In the genomic region with DNA sequence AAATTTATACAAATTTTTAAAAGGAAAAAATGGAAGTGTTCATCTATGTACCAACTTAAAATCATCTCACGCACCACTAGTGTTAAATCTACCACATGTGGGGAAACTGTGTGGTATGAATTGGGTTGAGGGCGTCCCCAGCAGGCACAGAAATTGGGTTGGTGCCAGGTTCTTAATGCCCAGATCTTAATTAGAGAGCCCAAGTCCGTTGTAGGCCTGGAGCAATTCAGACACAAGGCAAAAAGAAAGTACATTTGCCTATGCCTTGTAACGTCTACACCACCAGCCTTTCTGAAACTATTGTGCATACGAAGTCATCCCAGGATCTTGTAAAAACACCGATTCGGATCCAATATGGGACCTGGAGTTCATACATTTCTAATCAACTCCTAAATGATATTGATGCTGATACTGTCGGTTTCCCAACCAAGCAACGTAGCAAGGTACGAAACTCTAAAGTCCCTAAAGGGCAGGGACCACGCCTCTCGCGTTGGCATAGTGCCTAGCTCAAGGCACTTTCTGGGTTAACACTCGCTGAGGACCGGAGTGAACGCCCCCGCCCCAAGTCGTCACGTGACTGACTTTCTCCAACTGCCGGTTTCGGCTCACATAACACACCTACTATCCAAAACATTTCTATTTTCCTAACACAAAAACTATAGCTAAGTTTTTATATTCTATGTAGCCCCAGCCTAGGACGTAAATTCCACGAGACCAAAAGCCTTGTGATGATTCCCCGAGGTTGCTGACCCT, we compare ENCODE assay signal across 9 cellular contexts. TPM values are rescaled to one million over a fixed set of nuclear protein-coding genes. Genes with fewer than 3 reads are reported as not detected.
DNase-seq lines count a peak whose midpoint lies in the region; ATAC-seq and TF ChIP-seq lines count a peak whose summit lies in the region.
"Had no signal": no experiment of that assay in that cellular context is flagged by ENCODE, and none has a peak within 500 bp of the region (broad histone marks: within the 10 kb centered on the region; RNA-seq: fewer than 3 reads in every experiment).

No MANE protein-coding gene starts in this region.

- peaks cover 6% of the 10 kb centered on the region for H3K36me3 Mint-ChIP-seq in activated T-cell treated with anti-CD3 and anti-CD28 coated beads, Interleukin-2, amount 50 U/mL, for 4 hours (ENCODE audit: insufficient read depth)
- H3K36me3 Mint-ChIP-seq in naive B cell, result peaks cover 0 to under 1% of the 10 kb centered on the region in 2 donors
- H3K36me3 Mint-ChIP-seq in stimulated activated naive B cell treated with anti-CD40 and anti-IgM and Interleukin-4, amounts not matched to agents 10 μg/mL and 1 μg/mL and 100 μg/mL, for 72 hours, result peaks cover 11 to 16% of the 10 kb centered on the region in 2 donors

- no peak for TF ChIP-seq POLR2A in esophagus muscularis mucosa (IDR thresholded peaks at IDR 0.05; ENCODE audit: low read depth)

- no peaks in the 10 kb centered on the region for H3K27me3 Mint-ChIP-seq in activated T-cell treated with anti-CD3 and anti-CD28 coated beads, Interleukin-2, amount 50 U/mL, for 4 hours (ENCODE audit: low read depth)
- H3K27me3 Mint-ChIP-seq in naive B cell, result no peaks in the 10 kb centered on the region
- H3K27me3 Mint-ChIP-seq in stimulated activated naive B cell treated with anti-CD40 and anti-IgM and Interleukin-4, amounts not matched to agents 10 μg/mL and 1 μg/mL and 100 μg/mL, for 72 hours, result no peaks in the 10 kb centered on the region

- peaks cover 60% of the 10 kb centered on the region for H3K4me1 Mint-ChIP-seq in activated T-cell treated with anti-CD3 and anti-CD28 coated beads, Interleukin-2, amount 50 U/mL, for 4 hours (ENCODE audit: low read depth)
- H3K4me1 Mint-ChIP-seq in naive B cell, result peaks cover 39 to 79% (median 44%) of the 10 kb centered on the region in 3 donors
- peaks cover 21 to 46% of the 10 kb centered on the region in 2 donors for H3K4me1 Mint-ChIP-seq in stimulated activated naive B cell treated with anti-CD40 and anti-IgM and Interleukin-4, amounts not matched to agents 10 μg/mL and 1 μg/mL and 100 μg/mL, for 72 hours

- TF ChIP-seq EP300 in esophagus muscularis mucosa (IDR thresholded peaks at IDR 0.05), result peak; percentile 12

- no peak for TF ChIP-seq CTCF in C4-2B (conservative IDR thresholded peaks at IDR 0.05)
- TF ChIP-seq CTCF in OCI-LY3 (IDR thresholded peaks at IDR 0.05; ENCODE audit: low read depth, low read length), result no peak
- TF ChIP-seq CTCF in esophagus muscularis mucosa (IDR thresholded peaks at IDR 0.05), result no peak

- H3K27ac Mint-ChIP-seq in naive B cell, result peak overlapping the region; percentile 99 to 100 (median 100)
- H3K27ac Mint-ChIP-seq in stimulated activated naive B cell treated with anti-CD40 and anti-IgM and Interleukin-4, amounts not matched to agents 10 μg/mL and 1 μg/mL and 100 μg/mL, for 72 hours, result peak overlapping the region; percentile 99

- H3K4me3 ChIP-seq in OCI-LY3 (ENCODE audit: low read length), result peak overlapping the region; percentile 94
- peak overlapping the region; percentile 71 to 90 (median 80) for H3K4me3 ChIP-seq in esophagus muscularis mucosa

- H3K4me2 ChIP-seq in OCI-LY3 (ENCODE audit: low read length), result peak overlapping the region; percentile 86

- peak; percentile 68 for DNase-seq in activated T-cell treated with anti-CD3 and anti-CD28 coated beads, Interleukin-2, amount 50 U/mL, for 4 hours
- DNase-seq in esophagus muscularis mucosa (ENCODE audit: extremely low spot score) (no peak), naive B cell (peak; percentile 74)
- DNase-seq in stimulated activated naive B cell treated with anti-CD40 and anti-IgM and Interleukin-4, amounts not matched to agents 10 μg/mL and 1 μg/mL and 100 μg/mL, for 72 hours, result peak; percentile 66

- H3K4me3 Mint-ChIP-seq in activated T-cell treated with anti-CD3 and anti-CD28 coated beads, Interleukin-2, amount 50 U/mL, for 4 hours, result peak overlapping the region; percentile 99
- H3K4me3 Mint-ChIP-seq in naive B cell, result peak overlapping the region; percentile 95 to 100 (median 99)
- peak overlapping the region; percentile 96 for H3K4me3 Mint-ChIP-seq in stimulated activated naive B cell treated with anti-CD40 and anti-IgM and Interleukin-4, amounts not matched to agents 10 μg/mL and 1 μg/mL and 100 μg/mL, for 72 hours

- H3K9me3 ChIP-seq in OCI-LY3 (ENCODE audit: insufficient read depth, low read length) (no peaks in the 10 kb centered on the region), esophagus muscularis mucosa (no peaks in the 10 kb centered on the region)

- H3K36me3 ChIP-seq in OCI-LY3 (replicated peaks; ENCODE audit: low read depth, low read length) (peaks cover 4% of the 10 kb centered on the region), esophagus muscularis mucosa (peaks cover 0 to 15% (median 13%) of the 10 kb centered on the region in 4 donors)

- 3% methylated on average over 24 of the region's 24 CpGs for whole genome bisulfite sequencing in esophagus muscularis mucosa

- H3K79me2 ChIP-seq in OCI-LY3 (ENCODE audit: low read length), result peaks cover 60% of the 10 kb centered on the region

- intact Hi-C loops in esophagus muscularis mucosa (cut with DNase I), result loop anchor here (5.0 kb wide), 2 partner anchors 235 to 345 kb away; a partner anchor contains a TSS

- no peaks in the 10 kb centered on the region for H3K9me3 Mint-ChIP-seq in activated T-cell treated with anti-CD3 and anti-CD28 coated beads, Interleukin-2, amount 50 U/mL, for 4 hours
- no peaks in the 10 kb centered on the region for H3K9me3 Mint-ChIP-seq in naive B cell
- H3K9me3 Mint-ChIP-seq in stimulated activated naive B cell treated with anti-CD40 and anti-IgM and Interleukin-4, amounts not matched to agents 10 μg/mL and 1 μg/mL and 100 μg/mL, for 72 hours, result no peaks in the 10 kb centered on the region

- H3K9ac ChIP-seq in OCI-LY3 (ENCODE audit: low read length), result peak overlapping the region; percentile 88

- H2AFZ ChIP-seq in OCI-LY3 (ENCODE audit: low read depth, low read length), result peak overlapping the region; percentile 88

- peaks cover 6% of the 10 kb centered on the region for H4K20me1 ChIP-seq in OCI-LY3 (ENCODE audit: insufficient read depth, low read length)

- H3K4me1 ChIP-seq in OCI-LY3 (ENCODE audit: low read length), result peaks cover 24% of the 10 kb centered on the region
- H3K4me1 ChIP-seq in esophagus muscularis mucosa, result peaks cover 37 to 55% (median 49%) of the 10 kb centered on the region in 4 donors

- peak overlapping the region; percentile 91 for H3K27ac ChIP-seq in C4-2B
- peak overlapping the region; percentile 62 for H3K27ac ChIP-seq in OCI-LY3 (ENCODE audit: low read length)
- H3K27ac ChIP-seq in esophagus muscularis mucosa (replicated peaks in 1 of 4), result peak overlapping the region; percentile 87 to 94 (median 93)

- H3K27me3 ChIP-seq in OCI-LY3 (ENCODE audit: low read depth, low read length), result no peaks in the 10 kb centered on the region
- no peaks in the 10 kb centered on the region for H3K27me3 ChIP-seq in esophagus muscularis mucosa

- ATAC-seq in GM19372 (IDR thresholded peaks at IDR 0.05; ENCODE audit: low read depth, unreplicated experiment) (peak; percentile 34), HG03575 (IDR thresholded peaks at IDR 0.05; ENCODE audit: extremely low read depth, insufficient number of reproducible peaks, low FRiP score, unreplicated experiment) (peak; percentile 9), naive B cell (ENCODE audit: low read depth in 2 of 2) (peak; percentile 59 to 60)
- peak; percentile 56 to 58 for ATAC-seq in activated T-cell treated with anti-CD3 and anti-CD28 coated beads, Interleukin-2, amount 50 U/mL, for 4 hours
- peak; percentile 59 to 62 for ATAC-seq in stimulated activated naive B cell treated with anti-CD40 and anti-IgM and Interleukin-4, amounts not matched to agents 10 μg/mL and 1 μg/mL and 100 μg/mL, for 72 hours (replicated peaks)

RNA-seq across cellular contexts. Expression of a gene that starts 0.9 kb away (rescaled TPM):
- 100 to 1,000 TPM; 217 to 251 (median 225) TPM for total RNA-seq in activated T-cell treated with anti-CD3 and anti-CD28 coated beads, Interleukin-2, amount 50 U/mL, for 4 hours
- 100 to 1,000 TPM; 147 to 209 (median 186) TPM for total RNA-seq in esophagus muscularis mucosa
- 100 to 1,000 TPM; 153 to 292 (median 181) TPM for polyA plus RNA-seq in naive B cell (ENCODE audit: low read depth in 6 of 6)

RNA-seq across cellular contexts. Expression of a gene that starts 48.7 kb away (rescaled TPM):
- not detected for total RNA-seq in activated T-cell treated with anti-CD3 and anti-CD28 coated beads, Interleukin-2, amount 50 U/mL, for 4 hours
- not detected for total RNA-seq in esophagus muscularis mucosa
- under 1 TPM in 1 of 6 donors, not detected in 5; 0.29 TPM for polyA plus RNA-seq in naive B cell (ENCODE audit: low read depth in 6 of 6)
- total RNA-seq: T-helper 2 cell treated with Interferon-gamma antibody and Interleukin-4, amounts not matched to agents 100 ng/mL and 5 ng/mL, for 36 hours had no signal

RNA-seq across cellular contexts. Expression of a gene that starts 55.7 kb away (rescaled TPM):
- total RNA-seq in activated T-cell treated with anti-CD3 and anti-CD28 coated beads, Interleukin-2, amount 50 U/mL, for 4 hours, result 1 to 10 TPM; 5.3 to 8.2 (median 7.0) TPM
- 10 to 100 TPM; 15.1 to 21.6 (median 17.6) TPM for total RNA-seq in esophagus muscularis mucosa
- 1 to 10 TPM; 3.1 to 7.1 (median 6.2) TPM for polyA plus RNA-seq in naive B cell (ENCODE audit: low read depth in 6 of 6)

Comparison
In these comparisons a context has a peak if more than half of its experiments do, and no peak if none do; other contexts are left out.
1. ATAC-seq: peak in every context shown above with its lines; median percentile 60 in stimulated activated naive B cell treated with anti-CD40 and anti-IgM and Interleukin-4, amounts not matched to agents 10 μg/mL and 1 μg/mL and 100 μg/mL, for 72 hours; 60 in naive B cell; 57 in activated T-cell treated with anti-CD3 and anti-CD28 coated beads, Interleukin-2, amount 50 U/mL, for 4 hours; 34 in GM19372; 9 in HG03575.